ENCODE assay signal across 17 cellular contexts in genomic region chr17:81705518-81706231, GRCh38. TPM values are rescaled to one million over a fixed set of nuclear protein-coding genes. Genes with fewer than 3 reads are reported as not detected.
DNase-seq lines count a peak whose midpoint lies in the region; ATAC-seq and TF ChIP-seq lines count a peak whose summit lies in the region.
"Had no signal": no experiment of that assay in that cellular context is flagged by ENCODE, and none has a peak within 500 bp of the region (broad histone marks: within the 10 kb centered on the region; RNA-seq: fewer than 3 reads in every experiment).

No MANE protein-coding gene starts in this region.

- H3K27me3 Mint-ChIP-seq in activated CD4-positive, alpha-beta T cell treated with anti-CD3 and anti-CD28 coated beads, Interleukin-2, amount 10 ng/mL, durations not matched to agents 7 days and 5 days: no peaks in the 10 kb centered on the region
- H3K27me3 Mint-ChIP-seq in IgD-negative memory B cell (peaks cover 1% of the 10 kb centered on the region), neural progenitor cell (ENCODE audit: insufficient read depth, low read depth) (peaks cover 7% of the 10 kb centered on the region)
- no peaks in the 10 kb centered on the region for H3K27me3 Mint-ChIP-seq in activated T-helper 2 cell treated with anti-CD3 and anti-CD28 coated beads, Interferon-gamma antibody, Interleukin-2, Interleukin-4, amounts not matched to agents 10 μg/mL and 5 μg/mL and 100 μg/mL, durations not matched to agents 14 hours and 24 hours and 36 hours (ENCODE audit: low read depth)

- ATAC-seq in GM19397 (IDR thresholded peaks at IDR 0.05; ENCODE audit: unreplicated experiment): no peak
- no peak for ATAC-seq in HG02870 (IDR thresholded peaks at IDR 0.05; ENCODE audit: unreplicated experiment)

- no peak for TF ChIP-seq POLR2A in lower leg skin (IDR thresholded peaks at IDR 0.05)

- no peaks in the 10 kb centered on the region for H3K36me3 ChIP-seq in neural progenitor cell

- no peaks in the 10 kb centered on the region for H3K9me3 ChIP-seq in neural progenitor cell (ENCODE audit: low read depth)
- H3K9me3 ChIP-seq: upper lobe of left lung had no signal

- H3K27ac ChIP-seq in neural progenitor cell: no peak overlapping the region
- H3K27ac ChIP-seq: PC-9, upper lobe of left lung had no signal

- CTCF ChIA-PET in activated CD4-positive, alpha-beta T cell treated with anti-CD3 and anti-CD28 coated beads, Interleukin-2, amount 10 ng/mL, durations not matched to agents 7 days and 5 days (lab: Charles Lee): interaction anchor here (0.9 kb wide), 1 partner anchor 14 kb away, joined by 3 read pairs; no protein-coding TSS in a partner anchor

- peaks cover 41% of the 10 kb centered on the region for H3K36me3 Mint-ChIP-seq in activated CD4-positive, alpha-beta T cell treated with anti-CD3 and anti-CD28 coated beads, Interleukin-2, amount 10 ng/mL, durations not matched to agents 7 days and 5 days (ENCODE audit: low read depth)
- H3K36me3 Mint-ChIP-seq in IgD-negative memory B cell (peaks cover 2% of the 10 kb centered on the region), neural progenitor cell (peaks cover 13% of the 10 kb centered on the region)
- peaks cover 69% of the 10 kb centered on the region for H3K36me3 Mint-ChIP-seq in activated T-helper 2 cell treated with anti-CD3 and anti-CD28 coated beads, Interferon-gamma antibody, Interleukin-2, Interleukin-4, amounts not matched to agents 10 μg/mL and 5 μg/mL and 100 μg/mL, durations not matched to agents 14 hours and 24 hours and 36 hours (ENCODE audit: low read depth)

- peaks cover 49% of the 10 kb centered on the region for H3K79me2 ChIP-seq in neural progenitor cell (ENCODE audit: low read depth)

- POLR2A ChIA-PET in activated CD4-positive, alpha-beta T cell treated with anti-CD3 and anti-CD28 coated beads, Interleukin-2, amount 10 ng/mL, durations not matched to agents 7 days and 5 days (lab: Charles Lee): no interaction called here

- peak overlapping the region; percentile 41 for H3K4me3 Mint-ChIP-seq in activated CD4-positive, alpha-beta T cell treated with anti-CD3 and anti-CD28 coated beads, Interleukin-2, amount 10 ng/mL, durations not matched to agents 7 days and 5 days
- H3K4me3 Mint-ChIP-seq in IgD-negative memory B cell: peak overlapping the region in 3 of 4 donors; percentile 57 to 70 (median 62)
- H3K4me3 Mint-ChIP-seq in activated T-helper 2 cell treated with anti-CD3 and anti-CD28 coated beads, Interferon-gamma antibody, Interleukin-2, Interleukin-4, amounts not matched to agents 10 μg/mL and 5 μg/mL and 100 μg/mL, durations not matched to agents 14 hours and 24 hours and 36 hours (ENCODE audit: low read depth): peak overlapping the region; percentile 26
- peak overlapping the region; percentile 77 for H3K4me3 Mint-ChIP-seq in neural progenitor cell
- H3K4me3 Mint-ChIP-seq: CD14-positive monocyte had no signal

- intact Hi-C loops in activated T-helper 2 cell treated with anti-CD3 and anti-CD28 coated beads, Interferon-gamma antibody, Interleukin-2, Interleukin-4, amounts not matched to agents 10 μg/mL and 5 μg/mL and 100 μg/mL, durations not matched to agents 14 hours and 24 hours and 36 hours (cut with micrococcal nuclease): no loop called here
- intact Hi-C loops in lower leg skin (cut with DNase I; ENCODE audit: low total_unique reads): no loop called here

- H3F3A ChIP-seq in neural progenitor cell (ENCODE audit: low read depth): peaks cover 32% of the 10 kb centered on the region

- H3K27me3 ChIP-seq in neural progenitor cell: peaks cover 9% of the 10 kb centered on the region
- H3K27me3 ChIP-seq: upper lobe of left lung had no signal

- H3K9me3 Mint-ChIP-seq in activated CD4-positive, alpha-beta T cell treated with anti-CD3 and anti-CD28 coated beads, Interleukin-2, amount 10 ng/mL, durations not matched to agents 7 days and 5 days: no peaks in the 10 kb centered on the region
- H3K9me3 Mint-ChIP-seq in IgD-negative memory B cell (no peaks in the 10 kb centered on the region), neural progenitor cell (no peaks in the 10 kb centered on the region)
- no peaks in the 10 kb centered on the region for H3K9me3 Mint-ChIP-seq in activated T-helper 2 cell treated with anti-CD3 and anti-CD28 coated beads, Interferon-gamma antibody, Interleukin-2, Interleukin-4, amounts not matched to agents 10 μg/mL and 5 μg/mL and 100 μg/mL, durations not matched to agents 14 hours and 24 hours and 36 hours
- H3K9me3 Mint-ChIP-seq: CD14-positive monocyte had no signal

- no peak overlapping the region for H3K4me2 ChIP-seq in neural progenitor cell
- H3K4me2 ChIP-seq: PC-9 had no signal

- DNase-seq in activated CD4-positive, alpha-beta T cell treated with anti-CD3 and anti-CD28 coated beads, Interleukin-2, amount 10 ng/mL, durations not matched to agents 7 days and 5 days: no peak
- DNase-seq in activated CD4-positive, alpha-beta T cell treated with anti-CD3 and anti-CD28 coated beads, Interleukin-2, amount 50 U/mL, for 48 hours: no peak
- no peak for DNase-seq in activated T-helper 2 cell treated with anti-CD3 and anti-CD28 coated beads, Interferon-gamma antibody, Interleukin-2, Interleukin-4, amounts not matched to agents 10 μg/mL and 5 μg/mL and 100 μg/mL, durations not matched to agents 14 hours and 24 hours and 36 hours (ENCODE audit: low spot score)
- DNase-seq in neural progenitor cell (ENCODE audit: low spot score) (no peak), lower leg skin (ENCODE audit: low spot score in 2 of 2) (no peak)
- DNase-seq: DMS79; effector memory CD4-positive, alpha-beta T cell; hippocampal formation; KBM-7; NCI-H1048; NCI-H69; PC-9; upper lobe of left lung had no signal

- no peak overlapping the region for H3K27ac Mint-ChIP-seq in activated CD4-positive, alpha-beta T cell treated with anti-CD3 and anti-CD28 coated beads, Interleukin-2, amount 10 ng/mL, durations not matched to agents 7 days and 5 days
- H3K27ac Mint-ChIP-seq in IgD-negative memory B cell (peak overlapping the region in 1 of 3 donors; percentile 45), neural progenitor cell (no peak overlapping the region)
- no peak overlapping the region for H3K27ac Mint-ChIP-seq in activated T-helper 2 cell treated with anti-CD3 and anti-CD28 coated beads, Interferon-gamma antibody, Interleukin-2, Interleukin-4, amounts not matched to agents 10 μg/mL and 5 μg/mL and 100 μg/mL, durations not matched to agents 14 hours and 24 hours and 36 hours

- H4K20me1 ChIP-seq in neural progenitor cell (ENCODE audit: low read depth): peaks cover 22% of the 10 kb centered on the region

- H3K4me3 ChIP-seq in neural progenitor cell (no peak overlapping the region), lower leg skin (ENCODE audit: low read depth, poor library complexity, severe bottlenecking) (no peak overlapping the region)
- H3K4me3 ChIP-seq: PC-9, upper lobe of left lung had no signal

- H3K4me1 Mint-ChIP-seq in activated CD4-positive, alpha-beta T cell treated with anti-CD3 and anti-CD28 coated beads, Interleukin-2, amount 10 ng/mL, durations not matched to agents 7 days and 5 days: peaks cover 40% of the 10 kb centered on the region
- H3K4me1 Mint-ChIP-seq in IgD-negative memory B cell: peaks cover 11 to 18% (median 11%) of the 10 kb centered on the region in 3 donors
- peaks cover 15% of the 10 kb centered on the region for H3K4me1 Mint-ChIP-seq in activated T-helper 2 cell treated with anti-CD3 and anti-CD28 coated beads, Interferon-gamma antibody, Interleukin-2, Interleukin-4, amounts not matched to agents 10 μg/mL and 5 μg/mL and 100 μg/mL, durations not matched to agents 14 hours and 24 hours and 36 hours (ENCODE audit: low read depth)
- peaks cover 25% of the 10 kb centered on the region for H3K4me1 Mint-ChIP-seq in neural progenitor cell

- WGBS in lower leg skin, 2 donors: 94 to 95% methylated on average over 30 of the region's 30 CpGs

- no peak for TF ChIP-seq CTCF in neural progenitor cell (IDR thresholded peaks at IDR 0.05)
- no peak for TF ChIP-seq CTCF in lower leg skin (IDR thresholded peaks at IDR 0.05)

- no peak overlapping the region for H3K9ac ChIP-seq in neural progenitor cell

- H2AFZ ChIP-seq in neural progenitor cell (replicated peaks): no peak overlapping the region
- H2AFZ ChIP-seq: PC-9 had no signal

- peaks cover 23% of the 10 kb centered on the region for H3K4me1 ChIP-seq in neural progenitor cell

RNA-seq across cellular contexts. Expression of gene MRPL12, which starts 2.5 kb away (rescaled TPM):
- 10 to 100 TPM; 52.7 to 62.3 TPM for total RNA-seq in activated CD4-positive, alpha-beta T cell treated with anti-CD3 and anti-CD28 coated beads, Interleukin-2, amount 10 ng/mL, durations not matched to agents 7 days and 5 days
- 63.7 TPM for polyA plus RNA-seq in IgD-negative memory B cell
- 175 and 179 TPM in 2 replicates for total RNA-seq in activated T-helper 2 cell treated with anti-CD3 and anti-CD28 coated beads, Interferon-gamma antibody, Interleukin-2, Interleukin-4, amounts not matched to agents 10 μg/mL and 5 μg/mL and 100 μg/mL, durations not matched to agents 14 hours and 24 hours and 36 hours
- total RNA-seq in neural progenitor cell (ENCODE audit: low replicate concordance) (13.2 and 30.9 TPM in 2 replicates), lower leg skin (10 to 100 TPM; 39.5 to 64.0 (median 43.1) TPM)

RNA-seq across cellular contexts. Expression of gene SLC25A10, which starts 6.4 kb away (rescaled TPM):
- 10 to 100 TPM; 29.2 to 32.4 TPM for total RNA-seq in activated CD4-positive, alpha-beta T cell treated with anti-CD3 and anti-CD28 coated beads, Interleukin-2, amount 10 ng/mL, durations not matched to agents 7 days and 5 days
- polyA plus RNA-seq in IgD-negative memory B cell: 2.4 TPM
- total RNA-seq in activated T-helper 2 cell treated with anti-CD3 and anti-CD28 coated beads, Interferon-gamma antibody, Interleukin-2, Interleukin-4, amounts not matched to agents 10 μg/mL and 5 μg/mL and 100 μg/mL, durations not matched to agents 14 hours and 24 hours and 36 hours: 36.4 and 39.5 TPM in 2 replicates
- total RNA-seq in neural progenitor cell (ENCODE audit: low replicate concordance): 9.1 and 29.3 TPM in 2 replicates
- total RNA-seq in lower leg skin: 10 to 100 TPM; 23.4 to 30.6 (median 25.9) TPM

RNA-seq across cellular contexts. Expression of gene HGS, which starts 21.9 kb away (rescaled TPM):
- 100 to 1,000 TPM; 121 to 128 TPM for total RNA-seq in activated CD4-positive, alpha-beta T cell treated with anti-CD3 and anti-CD28 coated beads, Interleukin-2, amount 10 ng/mL, durations not matched to agents 7 days and 5 days
- 37.6 TPM for polyA plus RNA-seq in IgD-negative memory B cell
- total RNA-seq in activated T-helper 2 cell treated with anti-CD3 and anti-CD28 coated beads, Interferon-gamma antibody, Interleukin-2, Interleukin-4, amounts not matched to agents 10 μg/mL and 5 μg/mL and 100 μg/mL, durations not matched to agents 14 hours and 24 hours and 36 hours: 130 and 134 TPM in 2 replicates
- total RNA-seq in neural progenitor cell (ENCODE audit: low replicate concordance): 46.2 and 79.3 TPM in 2 replicates
- total RNA-seq in lower leg skin: 100 to 1,000 TPM in 1 of 4 donors, 10 to 100 TPM in 3; 87.0 to 160 (median 92.1) TPM

RNA-seq across cellular contexts. Expression of gene ARL16, which starts 22.1 kb away (rescaled TPM):
- total RNA-seq in activated CD4-positive, alpha-beta T cell treated with anti-CD3 and anti-CD28 coated beads, Interleukin-2, amount 10 ng/mL, durations not matched to agents 7 days and 5 days: 10 to 100 TPM; 35.4 to 42.1 TPM
- 33.2 TPM for polyA plus RNA-seq in IgD-negative memory B cell
- total RNA-seq in activated T-helper 2 cell treated with anti-CD3 and anti-CD28 coated beads, Interferon-gamma antibody, Interleukin-2, Interleukin-4, amounts not matched to agents 10 μg/mL and 5 μg/mL and 100 μg/mL, durations not matched to agents 14 hours and 24 hours and 36 hours: 33.3 and 35.0 TPM in 2 replicates
- total RNA-seq in neural progenitor cell (ENCODE audit: low replicate concordance) (31.2 and 40.3 TPM in 2 replicates), lower leg skin (10 to 100 TPM; 29.2 to 45.1 (median 36.2) TPM)

RNA-seq across cellular contexts. Expression of gene CCDC137, which starts 39.1 kb away (rescaled TPM):
- total RNA-seq in activated CD4-positive, alpha-beta T cell treated with anti-CD3 and anti-CD28 coated beads, Interleukin-2, amount 10 ng/mL, durations not matched to agents 7 days and 5 days: 10 to 100 TPM; 30.2 to 33.8 TPM
- 27.9 TPM for polyA plus RNA-seq in IgD-negative memory B cell
- total RNA-seq in activated T-helper 2 cell treated with anti-CD3 and anti-CD28 coated beads, Interferon-gamma antibody, Interleukin-2, Interleukin-4, amounts not matched to agents 10 μg/mL and 5 μg/mL and 100 μg/mL, durations not matched to agents 14 hours and 24 hours and 36 hours: 50.8 and 51.7 TPM in 2 replicates
- total RNA-seq in neural progenitor cell (ENCODE audit: low replicate concordance) (22.4 and 27.8 TPM in 2 replicates), lower leg skin (10 to 100 TPM; 19.7 to 35.2 (median 28.3) TPM)

Comparison
In these comparisons a context has a peak if more than half of its experiments do, and no peak if none do; other contexts are left out.
1. H3K4me3 Mint-ChIP-seq: peak in every context shown above with its lines; median percentile 77 in neural progenitor cell; 62 in IgD-negative memory B cell; 41 in activated CD4-positive, alpha-beta T cell treated with anti-CD3 and anti-CD28 coated beads, Interleukin-2, amount 10 ng/mL, durations not matched to agents 7 days and 5 days; 26 in activated T-helper 2 cell treated with anti-CD3 and anti-CD28 coated beads, Interferon-gamma antibody, Interleukin-2, Interleukin-4, amounts not matched to agents 10 μg/mL and 5 μg/mL and 100 μg/mL, durations not matched to agents 14 hours and 24 hours and 36 hours.